In the genomic region with DNA sequence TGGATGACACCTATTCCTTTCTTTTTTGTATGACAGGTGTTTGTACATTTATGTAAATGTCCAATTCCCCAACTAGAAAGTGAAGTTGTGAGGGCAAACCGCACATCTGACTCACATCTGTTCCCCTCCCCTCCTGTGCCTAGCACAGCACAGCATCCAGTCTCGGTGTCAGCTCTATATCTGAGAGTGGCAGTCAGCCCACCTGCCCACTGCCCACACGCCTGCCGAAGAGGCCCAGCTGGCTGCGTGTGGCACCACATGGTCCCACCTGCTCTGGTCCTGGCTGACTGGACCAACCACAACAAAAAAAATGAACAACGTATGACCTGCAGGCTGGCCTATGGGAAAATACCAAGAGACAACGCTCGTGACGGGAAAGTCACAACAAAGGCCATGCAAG, we compare ENCODE assay signal across 9 cellular contexts.
DNase-seq lines count a peak whose midpoint lies in the region; ATAC-seq and TF ChIP-seq lines count a peak whose summit lies in the region.
"Had no signal": no experiment of that assay in that cellular context is flagged by ENCODE, and none has a peak within 500 bp of the region (broad histone marks: within the 10 kb centered on the region; RNA-seq: fewer than 3 reads in every experiment).

No MANE protein-coding gene starts in this region.

- H3K9me3 ChIP-seq in body of pancreas: no peaks in the 10 kb centered on the region
- H3K9me3 ChIP-seq: thoracic aorta had no signal

- H3K36me3 ChIP-seq in brain microvascular endothelial cell (replicated peaks): no peaks in the 10 kb centered on the region
- H3K36me3 ChIP-seq in body of pancreas (replicated peaks in 1 of 2; ENCODE audit: insufficient read depth in 1 of 2, low read depth in 2 of 2): no peaks in the 10 kb centered on the region
- H3K36me3 ChIP-seq: thoracic aorta had no signal

- peaks cover 35% of the 10 kb centered on the region for H3K4me1 ChIP-seq in body of pancreas

- peak; percentile 22 for DNase-seq in stimulated activated CD4-positive, alpha-beta T cell treated with anti-CD3 and anti-CD28 coated beads, Interleukin-4, amount 100 ng/mL, for 24 hours
- no peak for DNase-seq in stimulated activated CD4-positive, alpha-beta T cell treated with anti-CD3 and anti-CD28 coated beads, Interleukin-4, amount 100 ng/mL, for 4 hours
- no peak for DNase-seq in brain microvascular endothelial cell
- no peak for DNase-seq in body of pancreas
- DNase-seq in 8988T: no peak
- no peak for DNase-seq in NCI-H1417 (lab: John Stamatoyannopoulos, UW)
- DNase-seq in DMS 273 (lab: John Stamatoyannopoulos, UW; ENCODE audit: unreplicated experiment): no peak

- H3K27me3 ChIP-seq in brain microvascular endothelial cell (replicated peaks): no peaks in the 10 kb centered on the region
- no peaks in the 10 kb centered on the region for H3K27me3 ChIP-seq in body of pancreas

- in situ Hi-C loops in brain microvascular endothelial cell (cut with HindIII; ENCODE audit: low pct_ligation_motif_present, low sequenced_read_pairs): no loop called here

- WGBS in body of pancreas, 2 donors: 82 to 88% methylated on average over 9 of the region's 9 CpGs

- peak; percentile 57 for ATAC-seq in HG02973 (IDR thresholded peaks at IDR 0.05; ENCODE audit: unreplicated experiment)
- ATAC-seq in body of pancreas: no peak

- H3K4me3 ChIP-seq in brain microvascular endothelial cell (ENCODE audit: low read depth, low read length) (no peak overlapping the region), body of pancreas (no peak overlapping the region)
- H3K4me3 ChIP-seq: thoracic aorta had no signal

- no peak for TF ChIP-seq POLR2A in body of pancreas (IDR thresholded peaks at IDR 0.05)

- intact Hi-C loops in body of pancreas (cut with DNase I): no loop called here

- H3K27ac ChIP-seq in brain microvascular endothelial cell: peak overlapping the region; percentile 94
- H3K27ac ChIP-seq in body of pancreas: peak overlapping the region in 1 of 4 donors; percentile 21

- TF ChIP-seq CTCF in brain microvascular endothelial cell (IDR thresholded peaks at IDR 0.05; ENCODE audit: low read depth, low read length, missing control alignments) (no peak), body of pancreas (IDR thresholded peaks at IDR 0.05) (no peak)
